Comparison of ENCODE assay signal across 1 cellular context in genomic region chr11:78613053-78613813, GRCh38.
TF ChIP-seq lines count a peak whose summit lies in the region.

No MANE protein-coding gene starts in this region.

TF ChIP-seq in GM23338, 12 proteins besides CTCF, POLR2A, EP300 and RAD21 (continued from another document):
- TF ChIP-seq ETS1 (IDR thresholded peaks at IDR 0.05) (no peak), JUNB (IDR thresholded peaks at IDR 0.05; ENCODE audit: unreplicated experiment) (no peak), CREB1 (CRISPR knock-in tag; IDR thresholded peaks at IDR 0.05; ENCODE audit: low read depth) (no peak)
